ENCODE assay signal across 16 cellular contexts in genomic region chr17:17104036-17104435, GRCh38.
DNase-seq lines count a peak whose midpoint lies in the region; ATAC-seq and TF ChIP-seq lines count a peak whose summit lies in the region.
"Had no signal": no experiment of that assay in that cellular context is flagged by ENCODE, and none has a peak within 500 bp of the region (broad histone marks: within the 10 kb centered on the region; RNA-seq: fewer than 3 reads in every experiment).

No MANE protein-coding gene starts in this region.

- POLR2A ChIA-PET in activated CD4-positive, alpha-beta T cell treated with anti-CD3 and anti-CD28 coated beads, Interleukin-2, amount 10 ng/mL, durations not matched to agents 7 days and 5 days (lab: Charles Lee): no interaction called here
- POLR2A ChIA-PET in activated CD4-positive, alpha-beta T cell treated with anti-CD3 and anti-CD28 coated beads for 36 hours (lab: Charles Lee): no interaction called here
- POLR2A ChIA-PET in CD4-positive, alpha-beta T cell (lab: Charles Lee): no interaction called here

- intact Hi-C loops in activated CD4-positive, alpha-beta T cell treated with anti-CD3 and anti-CD28 coated beads for 36 hours (cut with DNase I, micrococcal nuclease): no loop called here
- intact Hi-C loops in CD4-positive, alpha-beta T cell (cut with DNase I, micrococcal nuclease): no loop called here

- no peaks in the 10 kb centered on the region for H3K9me3 Mint-ChIP-seq in activated CD4-positive, alpha-beta T cell treated with anti-CD3 and anti-CD28 coated beads, Interleukin-2, amount 10 ng/mL, durations not matched to agents 7 days and 5 days
- no peaks in the 10 kb centered on the region for H3K9me3 Mint-ChIP-seq in activated CD4-positive, alpha-beta T cell treated with anti-CD3 and anti-CD28 coated beads for 36 hours (ENCODE audit: low read depth)
- H3K9me3 Mint-ChIP-seq in CD4-positive, alpha-beta T cell: no peaks in the 10 kb centered on the region
- H3K9me3 Mint-ChIP-seq in nephron progenitor cell: no peaks in the 10 kb centered on the region
- H3K9me3 Mint-ChIP-seq: neural progenitor cell had no signal

- DNase-seq in activated CD4-positive, alpha-beta T cell treated with anti-CD3 and anti-CD28 coated beads, Interleukin-2, amount 10 ng/mL, durations not matched to agents 7 days and 5 days: no peak
- no peak for DNase-seq in activated CD4-positive, alpha-beta T cell treated with anti-CD3 and anti-CD28 coated beads for 36 hours
- DNase-seq in CD4-positive, alpha-beta T cell: no peak
- DNase-seq in nephron progenitor cell: no peak
- no peak for DNase-seq in NCI-H1105 (lab: John Stamatoyannopoulos, UW)
- DNase-seq: activated CD4-positive, alpha-beta T cell treated with anti-CD3 and anti-CD28 coated beads for 1 hour; BE2C; NCI-H1417; NCI-H524; uterus had no signal

- no peak overlapping the region for H3K27ac ChIP-seq in CD4-positive, alpha-beta T cell (ENCODE audit: low read depth, low read length)
- H3K27ac ChIP-seq in cingulate gyrus (ENCODE audit: low read depth, low read length): peak overlapping the region; percentile 5
- H3K27ac ChIP-seq: 22Rv1, neural progenitor cell had no signal

- H3K4me3 Mint-ChIP-seq in activated CD4-positive, alpha-beta T cell treated with anti-CD3 and anti-CD28 coated beads, Interleukin-2, amount 10 ng/mL, durations not matched to agents 7 days and 5 days: no peak overlapping the region
- no peak overlapping the region for H3K4me3 Mint-ChIP-seq in activated CD4-positive, alpha-beta T cell treated with anti-CD3 and anti-CD28 coated beads for 36 hours
- H3K4me3 Mint-ChIP-seq in CD4-positive, alpha-beta T cell: no peak overlapping the region
- no peak overlapping the region for H3K4me3 Mint-ChIP-seq in nephron progenitor cell
- H3K4me3 Mint-ChIP-seq: neural progenitor cell had no signal

- H3K4me1 Mint-ChIP-seq in activated CD4-positive, alpha-beta T cell treated with anti-CD3 and anti-CD28 coated beads, Interleukin-2, amount 10 ng/mL, durations not matched to agents 7 days and 5 days: peaks cover 21% of the 10 kb centered on the region
- peaks cover 33% of the 10 kb centered on the region for H3K4me1 Mint-ChIP-seq in activated CD4-positive, alpha-beta T cell treated with anti-CD3 and anti-CD28 coated beads for 36 hours
- peaks cover 58% of the 10 kb centered on the region for H3K4me1 Mint-ChIP-seq in CD4-positive, alpha-beta T cell (ENCODE audit: low read depth)
- peaks cover 52% of the 10 kb centered on the region for H3K4me1 Mint-ChIP-seq in nephron progenitor cell

- no peaks in the 10 kb centered on the region for H3K27me3 Mint-ChIP-seq in activated CD4-positive, alpha-beta T cell treated with anti-CD3 and anti-CD28 coated beads, Interleukin-2, amount 10 ng/mL, durations not matched to agents 7 days and 5 days
- no peaks in the 10 kb centered on the region for H3K27me3 Mint-ChIP-seq in activated CD4-positive, alpha-beta T cell treated with anti-CD3 and anti-CD28 coated beads for 36 hours
- no peaks in the 10 kb centered on the region for H3K27me3 Mint-ChIP-seq in CD4-positive, alpha-beta T cell
- H3K27me3 Mint-ChIP-seq in nephron progenitor cell (ENCODE audit: low read depth, poor library complexity): no peaks in the 10 kb centered on the region

- peaks cover 5% of the 10 kb centered on the region for H3K36me3 Mint-ChIP-seq in activated CD4-positive, alpha-beta T cell treated with anti-CD3 and anti-CD28 coated beads, Interleukin-2, amount 10 ng/mL, durations not matched to agents 7 days and 5 days (ENCODE audit: low read depth)
- H3K36me3 Mint-ChIP-seq in activated CD4-positive, alpha-beta T cell treated with anti-CD3 and anti-CD28 coated beads for 36 hours (ENCODE audit: low read depth): no peaks in the 10 kb centered on the region
- H3K36me3 Mint-ChIP-seq in CD4-positive, alpha-beta T cell (ENCODE audit: low read depth): peaks cover 7% of the 10 kb centered on the region
- H3K36me3 Mint-ChIP-seq in nephron progenitor cell (ENCODE audit: low read depth): peaks cover 15% of the 10 kb centered on the region

- H3K9me3 ChIP-seq in CD4-positive, alpha-beta T cell (ENCODE audit: control insufficient read depth, low read length): no peaks in the 10 kb centered on the region
- H3K9me3 ChIP-seq: BE2C, uterus had no signal

- peak overlapping the region; percentile 20 for H3K27ac Mint-ChIP-seq in activated CD4-positive, alpha-beta T cell treated with anti-CD3 and anti-CD28 coated beads, Interleukin-2, amount 10 ng/mL, durations not matched to agents 7 days and 5 days
- no peak overlapping the region for H3K27ac Mint-ChIP-seq in activated CD4-positive, alpha-beta T cell treated with anti-CD3 and anti-CD28 coated beads for 36 hours
- H3K27ac Mint-ChIP-seq in CD4-positive, alpha-beta T cell: peak overlapping the region; percentile 67
- peak overlapping the region; percentile 65 for H3K27ac Mint-ChIP-seq in nephron progenitor cell

- CTCF ChIA-PET in activated CD4-positive, alpha-beta T cell treated with anti-CD3 and anti-CD28 coated beads, Interleukin-2, amount 10 ng/mL, durations not matched to agents 7 days and 5 days (lab: Charles Lee): no interaction called here
- CTCF ChIA-PET in activated CD4-positive, alpha-beta T cell treated with anti-CD3 and anti-CD28 coated beads for 36 hours (lab: Charles Lee): no interaction called here
- CTCF ChIA-PET in CD4-positive, alpha-beta T cell (lab: Charles Lee): no interaction called here

- ATAC-seq in activated CD4-positive, alpha-beta T cell treated with anti-CD3 and anti-CD28 coated beads for 36 hours: no peak
- ATAC-seq in CD4-positive, alpha-beta T cell (ENCODE audit: poor library complexity): no peak
- ATAC-seq in HG02840 (IDR thresholded peaks at IDR 0.05; ENCODE audit: low FRiP score, unreplicated experiment) (no peak), GM19324 (IDR thresholded peaks at IDR 0.05; ENCODE audit: low FRiP score, unreplicated experiment) (no peak)
- ATAC-seq: HCT116 had no signal

- H3K27me3 ChIP-seq in CD4-positive, alpha-beta T cell (ENCODE audit: control insufficient read depth, insufficient read depth, low read length): no peaks in the 10 kb centered on the region
- H3K27me3 ChIP-seq: BE2C, neural progenitor cell, uterus had no signal

- no peak for TF ChIP-seq CTCF in CD4-positive, alpha-beta T cell (IDR thresholded peaks at IDR 0.05)
- no peak for TF ChIP-seq CTCF in nephron progenitor cell (IDR thresholded peaks at IDR 0.05)
